1 cellular context compared by ENCODE assay signal in the genomic region with DNA sequence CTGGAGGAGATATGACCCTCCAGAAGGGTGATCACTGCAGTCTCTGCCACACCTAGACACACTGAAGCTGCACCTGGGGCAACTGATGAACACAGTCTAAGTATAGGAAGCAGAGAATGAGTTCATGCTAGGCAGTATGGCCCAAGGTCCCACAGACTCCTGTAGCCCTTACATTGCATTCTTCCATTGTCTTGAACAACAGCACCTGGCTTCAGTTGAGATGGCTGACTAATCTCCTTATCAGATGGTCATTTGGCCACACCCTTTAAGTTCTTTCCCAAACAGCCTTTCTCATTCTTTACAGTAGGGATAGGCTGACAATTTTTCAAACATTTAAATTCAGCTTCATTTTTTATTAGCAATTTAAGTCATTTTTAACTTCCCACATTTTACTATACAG.
TF ChIP-seq lines count a peak whose summit lies in the region.

No MANE protein-coding gene starts in this region.

TF ChIP-seq in K562, 482 proteins besides CTCF, POLR2A, EP300 and RAD21:
- TF ChIP-seq ZFPM2 (CRISPR knock-in tag; IDR thresholded peaks at IDR 0.05), result no peak
- TF ChIP-seq TAF7 (tag; IDR thresholded peaks at IDR 0.05), result no peak
- TF ChIP-seq SOX6 (IDR thresholded peaks at IDR 0.05), result peak; percentile 81
- TF ChIP-seq FOSL1 (tag; conservative IDR thresholded peaks at IDR 0.05), result peak; percentile 75
- TF ChIP-seq, protein P1, sequence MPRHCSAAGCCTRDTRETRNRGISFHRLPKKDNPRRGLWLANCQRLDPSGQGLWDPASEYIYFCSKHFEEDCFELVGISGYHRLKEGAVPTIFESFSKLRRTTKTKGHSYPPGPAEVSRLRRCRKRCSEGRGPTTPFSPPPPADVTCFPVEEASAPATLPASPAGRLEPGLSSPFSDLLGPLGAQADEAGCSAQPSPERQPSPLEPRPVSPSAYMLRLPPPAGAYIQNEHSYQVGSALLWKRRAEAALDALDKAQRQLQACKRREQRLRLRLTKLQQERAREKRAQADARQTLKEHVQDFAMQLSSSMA (CRISPR knock-in tag; IDR thresholded peaks at IDR 0.05), result no peak
- TF ChIP-seq CCAR2 (IDR thresholded peaks at IDR 0.05; ENCODE audit: low read depth, low read length), result no peak
- TF ChIP-seq HCFC1 (IDR thresholded peaks at IDR 0.05; ENCODE audit: low read depth, low read length), result no peak
- no peak for TF ChIP-seq TAF9B (IDR thresholded peaks at IDR 0.05; ENCODE audit: partially characterized antibody)
- TF ChIP-seq, protein P2, sequence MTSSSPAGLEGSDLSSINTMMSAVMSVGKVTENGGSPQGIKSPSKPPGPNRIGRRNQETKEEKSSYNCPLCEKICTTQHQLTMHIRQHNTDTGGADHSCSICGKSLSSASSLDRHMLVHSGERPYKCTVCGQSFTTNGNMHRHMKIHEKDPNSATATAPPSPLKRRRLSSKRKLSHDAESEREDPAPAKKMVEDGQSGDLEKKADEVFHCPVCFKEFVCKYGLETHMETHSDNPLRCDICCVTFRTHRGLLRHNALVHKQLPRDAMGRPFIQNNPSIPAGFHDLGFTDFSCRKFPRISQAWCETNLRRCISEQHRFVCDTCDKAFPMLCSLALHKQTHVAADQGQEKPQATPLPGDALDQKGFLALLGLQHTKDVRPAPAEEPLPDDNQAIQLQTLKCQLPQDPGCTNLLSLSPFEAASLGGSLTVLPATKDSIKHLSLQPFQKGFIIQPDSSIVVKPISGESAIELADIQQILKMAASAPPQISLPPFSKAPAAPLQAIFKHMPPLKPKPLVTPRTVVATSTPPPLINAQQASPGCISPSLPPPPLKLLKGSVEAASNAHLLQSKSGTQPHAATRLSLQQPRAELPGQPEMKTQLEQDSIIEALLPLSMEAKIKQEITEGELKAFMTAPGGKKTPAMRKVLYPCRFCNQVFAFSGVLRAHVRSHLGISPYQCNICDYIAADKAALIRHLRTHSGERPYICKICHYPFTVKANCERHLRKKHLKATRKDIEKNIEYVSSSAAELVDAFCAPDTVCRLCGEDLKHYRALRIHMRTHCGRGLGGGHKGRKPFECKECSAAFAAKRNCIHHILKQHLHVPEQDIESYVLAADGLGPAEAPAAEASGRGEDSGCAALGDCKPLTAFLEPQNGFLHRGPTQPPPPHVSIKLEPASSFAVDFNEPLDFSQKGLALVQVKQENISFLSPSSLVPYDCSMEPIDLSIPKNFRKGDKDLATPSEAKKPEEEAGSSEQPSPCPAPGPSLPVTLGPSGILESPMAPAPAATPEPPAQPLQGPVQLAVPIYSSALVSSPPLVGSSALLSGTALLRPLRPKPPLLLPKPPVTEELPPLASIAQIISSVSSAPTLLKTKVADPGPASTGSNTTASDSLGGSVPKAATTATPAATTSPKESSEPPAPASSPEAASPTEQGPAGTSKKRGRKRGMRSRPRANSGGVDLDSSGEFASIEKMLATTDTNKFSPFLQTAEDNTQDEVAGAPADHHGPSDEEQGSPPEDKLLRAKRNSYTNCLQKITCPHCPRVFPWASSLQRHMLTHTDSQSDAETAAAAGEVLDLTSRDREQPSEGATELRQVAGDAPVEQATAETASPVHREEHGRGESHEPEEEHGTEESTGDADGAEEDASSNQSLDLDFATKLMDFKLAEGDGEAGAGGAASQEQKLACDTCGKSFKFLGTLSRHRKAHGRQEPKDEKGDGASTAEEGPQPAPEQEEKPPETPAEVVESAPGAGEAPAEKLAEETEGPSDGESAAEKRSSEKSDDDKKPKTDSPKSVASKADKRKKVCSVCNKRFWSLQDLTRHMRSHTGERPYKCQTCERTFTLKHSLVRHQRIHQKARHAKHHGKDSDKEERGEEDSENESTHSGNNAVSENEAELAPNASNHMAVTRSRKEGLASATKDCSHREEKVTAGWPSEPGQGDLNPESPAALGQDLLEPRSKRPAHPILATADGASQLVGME (CRISPR knock-in tag; IDR thresholded peaks at IDR 0.05), result no peak
- TF ChIP-seq DPF2 (IDR thresholded peaks at IDR 0.05), result peak; percentile 50; the same call in 1 of the 2 replicates
- TF ChIP-seq TEAD4 (IDR thresholded peaks at IDR 0.05; ENCODE audit: low read length), result 0 out of 2 replicates have a peak, but pooled peaks have one; percentile 19
- no peak for TF ChIP-seq TEAD4 (CRISPR knock-in tag; IDR thresholded peaks at IDR 0.05; ENCODE audit: borderline replicate concordance)
- TF ChIP-seq JUND (IDR thresholded peaks at IDR 0.05; ENCODE audit: borderline replicate concordance, low read depth, low read length), result peak; percentile 73
- peak; percentile 71; the same call in 1 of the 3 replicates for TF ChIP-seq JUND (tag; IDR thresholded peaks at IDR 0.05; ENCODE audit: borderline replicate concordance, low read depth, low read length)
- no peak for TF ChIP-seq MAFG (tag; conservative IDR thresholded peaks at IDR 0.05)
- TF ChIP-seq XRCC5 (IDR thresholded peaks at IDR 0.05; ENCODE audit: low read depth, low read length), result no peak
- TF ChIP-seq, protein P3, sequence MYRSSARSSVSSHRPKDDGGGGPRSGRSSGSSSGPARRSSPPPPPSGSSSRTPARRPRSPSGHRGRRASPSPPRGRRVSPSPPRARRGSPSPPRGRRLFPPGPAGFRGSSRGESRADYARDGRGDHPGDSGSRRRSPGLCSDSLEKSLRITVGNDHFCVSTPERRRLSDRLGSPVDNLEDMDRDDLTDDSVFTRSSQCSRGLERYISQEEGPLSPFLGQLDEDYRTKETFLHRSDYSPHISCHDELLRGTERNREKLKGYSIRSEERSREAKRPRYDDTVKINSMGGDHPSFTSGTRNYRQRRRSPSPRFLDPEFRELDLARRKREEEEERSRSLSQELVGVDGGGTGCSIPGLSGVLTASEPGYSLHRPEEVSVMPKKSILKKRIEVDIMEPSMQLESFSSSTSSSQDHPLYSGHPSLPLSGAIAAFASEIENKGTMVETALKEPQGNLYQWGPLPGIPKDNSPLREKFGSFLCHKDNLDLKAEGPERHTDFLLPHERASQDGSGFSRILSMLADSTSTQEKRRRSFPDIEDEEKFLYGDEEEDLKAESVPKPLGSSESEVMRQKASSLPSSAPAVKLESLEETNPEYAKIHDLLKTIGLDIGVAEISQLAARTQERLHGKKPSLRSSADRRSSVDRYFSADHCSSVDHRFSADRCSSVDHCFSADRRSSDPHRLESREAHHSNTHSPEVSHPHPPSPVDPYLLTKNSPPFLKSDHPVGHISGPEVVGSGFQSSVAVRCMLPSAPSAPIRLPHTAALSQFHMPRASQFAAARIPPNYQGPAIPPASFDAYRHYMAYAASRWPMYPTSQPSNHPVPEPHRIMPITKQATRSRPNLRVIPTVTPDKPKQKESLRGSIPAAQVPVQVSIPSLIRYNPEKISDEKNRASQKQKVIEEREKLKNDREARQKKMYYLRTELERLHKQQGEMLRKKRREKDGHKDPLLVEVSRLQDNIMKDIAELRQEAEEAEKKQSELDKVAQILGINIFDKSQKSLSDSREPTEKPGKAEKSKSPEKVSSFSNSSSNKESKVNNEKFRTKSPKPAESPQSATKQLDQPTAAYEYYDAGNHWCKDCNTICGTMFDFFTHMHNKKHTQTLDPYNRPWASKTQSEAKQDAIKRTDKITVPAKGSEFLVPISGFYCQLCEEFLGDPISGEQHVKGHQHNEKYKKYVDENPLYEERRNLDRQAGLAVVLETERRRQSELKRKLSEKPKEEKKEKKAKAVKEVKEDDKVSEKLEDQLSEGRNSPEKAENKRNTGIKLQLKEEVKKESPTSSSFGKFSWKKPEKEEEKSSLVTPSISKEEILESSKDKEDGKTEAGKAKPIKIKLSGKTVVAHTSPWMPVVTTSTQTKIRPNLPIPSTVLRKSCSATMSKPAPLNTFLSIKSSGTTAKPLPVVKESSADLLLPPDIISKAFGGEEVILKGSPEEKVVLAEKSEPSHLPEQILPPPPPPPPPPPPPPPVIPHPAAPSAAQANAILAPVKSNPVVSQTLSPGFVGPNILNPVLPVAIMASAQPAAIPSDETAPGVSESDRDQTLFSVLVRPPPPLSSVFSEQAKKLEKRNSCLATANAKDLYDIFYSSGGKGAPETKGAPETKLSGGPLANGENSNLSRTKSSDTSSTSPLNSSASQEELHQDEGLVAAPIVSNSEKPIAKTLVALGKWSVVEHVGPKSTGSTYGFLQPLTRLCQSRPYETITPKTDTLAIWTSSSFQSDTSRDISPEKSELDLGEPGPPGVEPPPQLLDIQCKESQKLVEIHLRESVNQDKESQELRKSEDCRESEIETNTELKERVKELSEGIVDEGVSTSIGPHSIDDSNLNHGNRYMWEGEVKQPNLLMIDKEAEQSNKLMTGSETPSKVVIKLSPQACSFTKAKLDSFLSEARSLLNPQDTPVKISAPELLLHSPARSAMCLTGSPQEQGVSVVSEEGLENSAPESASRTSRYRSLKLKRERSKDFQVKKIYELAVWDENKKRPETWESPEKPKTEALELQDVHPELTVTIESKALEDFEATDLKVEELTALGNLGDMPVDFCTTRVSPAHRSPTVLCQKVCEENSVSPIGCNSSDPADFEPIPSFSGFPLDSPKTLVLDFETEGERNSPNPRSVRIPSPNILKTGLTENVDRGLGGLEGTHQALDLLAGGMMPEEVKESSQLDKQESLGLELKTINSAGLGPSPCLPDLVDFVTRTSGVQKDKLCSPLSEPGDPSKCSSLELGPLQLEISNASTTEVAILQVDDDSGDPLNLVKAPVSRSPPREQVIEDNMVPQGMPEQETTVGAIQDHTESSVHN (IDR thresholded peaks at IDR 0.05; ENCODE audit: borderline replicate concordance in 1 of 2, low read depth in 1 of 2), result no peak
- TF ChIP-seq SAP30 (IDR thresholded peaks at IDR 0.05; ENCODE audit: borderline replicate concordance, insufficient read depth, low read depth, low read length, poor library complexity, severe bottlenecking), result no peak
- TF ChIP-seq, protein P4, sequence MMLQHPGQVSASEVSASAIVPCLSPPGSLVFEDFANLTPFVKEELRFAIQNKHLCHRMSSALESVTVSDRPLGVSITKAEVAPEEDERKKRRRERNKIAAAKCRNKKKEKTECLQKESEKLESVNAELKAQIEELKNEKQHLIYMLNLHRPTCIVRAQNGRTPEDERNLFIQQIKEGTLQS (IDR thresholded peaks at IDR 0.05), result peak; percentile 24; the same call in 1 of the 2 replicates
- TF ChIP-seq, protein P4 (CRISPR knock-in tag; conservative IDR thresholded peaks at IDR 0.05), result no peak
- peak; percentile 38 for TF ChIP-seq ARID1B (IDR thresholded peaks at IDR 0.05)
- TF ChIP-seq, protein P5, sequence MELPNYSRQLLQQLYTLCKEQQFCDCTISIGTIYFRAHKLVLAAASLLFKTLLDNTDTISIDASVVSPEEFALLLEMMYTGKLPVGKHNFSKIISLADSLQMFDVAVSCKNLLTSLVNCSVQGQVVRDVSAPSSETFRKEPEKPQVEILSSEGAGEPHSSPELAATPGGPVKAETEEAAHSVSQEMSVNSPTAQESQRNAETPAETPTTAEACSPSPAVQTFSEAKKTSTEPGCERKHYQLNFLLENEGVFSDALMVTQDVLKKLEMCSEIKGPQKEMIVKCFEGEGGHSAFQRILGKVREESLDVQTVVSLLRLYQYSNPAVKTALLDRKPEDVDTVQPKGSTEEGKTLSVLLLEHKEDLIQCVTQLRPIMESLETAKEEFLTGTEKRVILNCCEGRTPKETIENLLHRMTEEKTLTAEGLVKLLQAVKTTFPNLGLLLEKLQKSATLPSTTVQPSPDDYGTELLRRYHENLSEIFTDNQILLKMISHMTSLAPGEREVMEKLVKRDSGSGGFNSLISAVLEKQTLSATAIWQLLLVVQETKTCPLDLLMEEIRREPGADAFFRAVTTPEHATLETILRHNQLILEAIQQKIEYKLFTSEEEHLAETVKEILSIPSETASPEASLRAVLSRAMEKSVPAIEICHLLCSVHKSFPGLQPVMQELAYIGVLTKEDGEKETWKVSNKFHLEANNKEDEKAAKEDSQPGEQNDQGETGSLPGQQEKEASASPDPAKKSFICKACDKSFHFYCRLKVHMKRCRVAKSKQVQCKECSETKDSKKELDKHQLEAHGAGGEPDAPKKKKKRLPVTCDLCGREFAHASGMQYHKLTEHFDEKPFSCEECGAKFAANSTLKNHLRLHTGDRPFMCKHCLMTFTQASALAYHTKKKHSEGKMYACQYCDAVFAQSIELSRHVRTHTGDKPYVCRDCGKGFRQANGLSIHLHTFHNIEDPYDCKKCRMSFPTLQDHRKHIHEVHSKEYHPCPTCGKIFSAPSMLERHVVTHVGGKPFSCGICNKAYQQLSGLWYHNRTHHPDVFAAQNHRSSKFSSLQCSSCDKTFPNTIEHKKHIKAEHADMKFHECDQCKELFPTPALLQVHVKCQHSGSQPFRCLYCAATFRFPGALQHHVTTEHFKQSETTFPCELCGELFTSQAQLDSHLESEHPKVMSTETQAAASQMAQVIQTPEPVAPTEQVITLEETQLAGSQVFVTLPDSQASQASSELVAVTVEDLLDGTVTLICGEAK (IDR thresholded peaks at IDR 0.05), result no peak
- TF ChIP-seq, protein P5 (CRISPR knock-in tag; IDR thresholded peaks at IDR 0.05), result no peak
- TF ChIP-seq, protein P6, sequence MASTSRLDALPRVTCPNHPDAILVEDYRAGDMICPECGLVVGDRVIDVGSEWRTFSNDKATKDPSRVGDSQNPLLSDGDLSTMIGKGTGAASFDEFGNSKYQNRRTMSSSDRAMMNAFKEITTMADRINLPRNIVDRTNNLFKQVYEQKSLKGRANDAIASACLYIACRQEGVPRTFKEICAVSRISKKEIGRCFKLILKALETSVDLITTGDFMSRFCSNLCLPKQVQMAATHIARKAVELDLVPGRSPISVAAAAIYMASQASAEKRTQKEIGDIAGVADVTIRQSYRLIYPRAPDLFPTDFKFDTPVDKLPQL (IDR thresholded peaks at IDR 0.05; ENCODE audit: extremely low read depth, insufficient read length), result no peak
- TF ChIP-seq C11orf30 (IDR thresholded peaks at IDR 0.05; ENCODE audit: low read depth), result 0 out of 2 replicates have a peak, but pooled peaks have one; percentile 10
